11 cellular contexts compared by ENCODE assay signal in genomic region chr9:649128-650074, GRCh38.
DNase-seq lines count a peak whose midpoint lies in the region; ATAC-seq lines count a peak whose summit lies in the region.
"Had no signal": no experiment of that assay in that cellular context is flagged by ENCODE, and none has a peak within 500 bp of the region (broad histone marks: within the 10 kb centered on the region; RNA-seq: fewer than 3 reads in every experiment).

No MANE protein-coding gene starts in this region.

- H3K23ac ChIP-seq in mesenchymal stem cell (ENCODE audit: low read length in 2 of 2): no peak overlapping the region

- H2BK5ac ChIP-seq in mesenchymal stem cell (ENCODE audit: low read depth, low read length, poor library complexity, severe bottlenecking): no peak overlapping the region

- no peak overlapping the region for H2AFZ ChIP-seq in mesenchymal stem cell (ENCODE audit: low read depth, low read length)

- H3K9ac ChIP-seq in BLaER1 (no peak overlapping the region), mesenchymal stem cell (ENCODE audit: low read length) (peak overlapping the region; percentile 69)

- H3K4ac ChIP-seq in mesenchymal stem cell (ENCODE audit: low read depth in 1 of 2, low read length in 2 of 2): no peak overlapping the region

- no peak overlapping the region for H3K14ac ChIP-seq in mesenchymal stem cell (ENCODE audit: low read length in 2 of 2)

- no peak overlapping the region for H2AK5ac ChIP-seq in mesenchymal stem cell (ENCODE audit: low read length, severe bottlenecking)

- peaks cover 3% of the 10 kb centered on the region for H3K36me3 Mint-ChIP-seq in effector memory CD8-positive, alpha-beta T cell (ENCODE audit: insufficient read depth)

- no peaks in the 10 kb centered on the region for H3K36me3 ChIP-seq in BLaER1
- no peaks in the 10 kb centered on the region for H3K36me3 ChIP-seq in KOPT-K1 (ENCODE audit: insufficient read depth, low read length)
- no peaks in the 10 kb centered on the region for H3K36me3 ChIP-seq in mesenchymal stem cell (ENCODE audit: control insufficient read depth in 1 of 2, insufficient read depth in 2 of 2, low read depth in 1 of 2, low read length in 2 of 2)

- no peaks in the 10 kb centered on the region for H3K9me3 Mint-ChIP-seq in effector memory CD8-positive, alpha-beta T cell

- H3K4me1 ChIP-seq in BLaER1 (peaks cover 65% of the 10 kb centered on the region), mesenchymal stem cell (ENCODE audit: control insufficient read depth, insufficient read depth, low read depth, low read length) (peaks cover 5% of the 10 kb centered on the region)

- no peak overlapping the region for H2BK15ac ChIP-seq in mesenchymal stem cell (ENCODE audit: low read depth, poor library complexity, severe bottlenecking)

- 32% methylated on average over 5 of the region's 9 CpGs for WGBS in mesenchymal stem cell

- no peaks in the 10 kb centered on the region for H3K27me3 Mint-ChIP-seq in effector memory CD8-positive, alpha-beta T cell

- no peaks in the 10 kb centered on the region for H3K79me1 ChIP-seq in mesenchymal stem cell (replicated peaks; ENCODE audit: low read length, poor library complexity, severe bottlenecking)

- H3K4me3 ChIP-seq in BLaER1 (no peak overlapping the region), mesenchymal stem cell (ENCODE audit: insufficient read depth in 1 of 2, low read depth in 1 of 2, low read length in 2 of 2) (peak overlapping the region in 1 of 2 experiments; percentile 37)

- no peak overlapping the region for H2BK120ac ChIP-seq in mesenchymal stem cell (ENCODE audit: low read depth, low read length)

- H3K27me3 ChIP-seq in BLaER1: no peaks in the 10 kb centered on the region
- H3K27me3 ChIP-seq in mesenchymal stem cell (ENCODE audit: control insufficient read depth in 1 of 2, insufficient read depth in 1 of 2, low read length in 2 of 2): no peaks in the 10 kb centered on the region

- DNase-seq in effector memory CD8-positive, alpha-beta T cell: no peak
- DNase-seq in mesenchymal stem cell (no peak), SKM-1 (lab: John Stamatoyannopoulos, UW; ENCODE audit: unreplicated experiment) (no peak)
- no peak for DNase-seq in activated CD4-positive, CD25-positive, alpha-beta regulatory T cell (lab: John Stamatoyannopoulos, UW)
- DNase-seq: C1 segment of cervical spinal cord, left colon, NCI-H2171 treated with DMSO at 0.1 percent for 48 hours had no signal

- H3K27ac Mint-ChIP-seq in effector memory CD8-positive, alpha-beta T cell: peak overlapping the region; percentile 80 to 91

- no peak overlapping the region for H4K91ac ChIP-seq in mesenchymal stem cell (ENCODE audit: low read length)

- peak overlapping the region; percentile 61 to 77 for H3K4me3 Mint-ChIP-seq in effector memory CD8-positive, alpha-beta T cell

- no peak for ATAC-seq in effector memory CD8-positive, alpha-beta T cell (replicated peaks)
- ATAC-seq in GM18519 (IDR thresholded peaks at IDR 0.05; ENCODE audit: low FRiP score, unreplicated experiment) (no peak), HG03342 (IDR thresholded peaks at IDR 0.05; ENCODE audit: unreplicated experiment) (no peak)
- ATAC-seq: left colon had no signal

- H3K9me3 ChIP-seq in BLaER1: no peaks in the 10 kb centered on the region
- H3K9me3 ChIP-seq in KOPT-K1 (ENCODE audit: insufficient read depth, low read length, poor library complexity, severe bottlenecking): no peaks in the 10 kb centered on the region
- H3K9me3 ChIP-seq in mesenchymal stem cell (ENCODE audit: control insufficient read depth, low read length): no peaks in the 10 kb centered on the region

- H3K18ac ChIP-seq in mesenchymal stem cell (ENCODE audit: low read depth in 1 of 2, low read length in 2 of 2): peak overlapping the region in 1 of 2 experiments; percentile 54

- H3K27ac ChIP-seq in BLaER1 (peak overlapping the region; percentile 56), KOPT-K1 (ENCODE audit: low read depth, low read length, poor library complexity, severe bottlenecking) (peak overlapping the region; percentile 81), mesenchymal stem cell (ENCODE audit: low read length, poor library complexity, severe bottlenecking) (peak overlapping the region; percentile 9)

- H4K20me1 ChIP-seq in BLaER1: no peaks in the 10 kb centered on the region

- H2BK12ac ChIP-seq in mesenchymal stem cell (ENCODE audit: low read length in 2 of 2): no peak overlapping the region

- H3K4me2 ChIP-seq in BLaER1 (peak overlapping the region; percentile 76), mesenchymal stem cell (ENCODE audit: low read length, poor library complexity, severe bottlenecking) (peak overlapping the region; percentile 4)

- H4K8ac ChIP-seq in mesenchymal stem cell (ENCODE audit: low read length): no peak overlapping the region

- H3K4me1 Mint-ChIP-seq in effector memory CD8-positive, alpha-beta T cell (ENCODE audit: low read depth in 2 of 2): peaks cover 12 to 13% of the 10 kb centered on the region in 2 donors

Comparison
In these comparisons a context has a peak if more than half of its experiments do, and no peak if none do; other contexts are left out.
1. H3K27ac ChIP-seq: peak in every context shown above with its lines; median percentile 81 in KOPT-K1; 56 in BLaER1; 9 in mesenchymal stem cell.